In genomic region chr11:76807206-76807875, GRCh38 we compare ENCODE assay signal across 8 cellular contexts. TPM values are rescaled to one million over a fixed set of nuclear protein-coding genes. Genes with fewer than 3 reads are reported as not detected.
DNase-seq lines count a peak whose midpoint lies in the region; ATAC-seq, FAIRE-seq and TF ChIP-seq lines count a peak whose summit lies in the region.

No MANE protein-coding gene starts in this region.

- ATAC-seq in stimulated activated naive B cell treated with anti-CD40 and anti-IgM and Interleukin-4, amounts not matched to agents 10 μg/mL and 1 μg/mL and 100 μg/mL, for 72 hours (replicated peaks): peak; percentile 79 to 80
- no peak for ATAC-seq in GM18868 (IDR thresholded peaks at IDR 0.05; ENCODE audit: unreplicated experiment)

- no peak for FAIRE-seq in D721Med (lab: Jason Lieb, UNC)

- TF ChIP-seq POLR2A in erythroblast (IDR thresholded peaks at IDR 0.05; ENCODE audit: low read length): no peak

- no peak overlapping the region for H2AFZ ChIP-seq in OCI-LY7 (ENCODE audit: low read length)

- no peaks in the 10 kb centered on the region for H3K9me2 ChIP-seq in OCI-LY7 (ENCODE audit: insufficient read depth, low read length)

- peak; percentile 83 for TF ChIP-seq CTCF in D721Med (IDR thresholded peaks at IDR 0.05; ENCODE audit: insufficient read depth, missing control alignments)
- peak; percentile 59 for TF ChIP-seq CTCF in HL-60 (IDR thresholded peaks at IDR 0.05; ENCODE audit: insufficient read depth, low read length)
- peak; percentile 87 for TF ChIP-seq CTCF in OCI-LY7 (conservative IDR thresholded peaks at IDR 0.05; ENCODE audit: low read length)

- no peak overlapping the region for H3K4me2 ChIP-seq in OCI-LY7 (ENCODE audit: low read length)

- no peak overlapping the region for H3K27ac ChIP-seq in HL-60 (replicated peaks)
- H3K27ac ChIP-seq in OCI-LY7 (ENCODE audit: low read depth, low read length, poor library complexity, severe bottlenecking): no peak overlapping the region

- H3K4me3 Mint-ChIP-seq in stimulated activated naive B cell treated with anti-CD40 and anti-IgM and Interleukin-4, amounts not matched to agents 10 μg/mL and 1 μg/mL and 100 μg/mL, for 72 hours: no peak overlapping the region

- H3K4me1 ChIP-seq in OCI-LY7 (ENCODE audit: insufficient read depth, low read length, poor library complexity, severe bottlenecking): no peaks in the 10 kb centered on the region

- DNase-seq in D721Med (ENCODE audit: insufficient read length, low spot score) (peak; percentile 72), HL-60 (ENCODE audit: low read depth in 1 of 2, low spot score in 1 of 2) (peak; percentile 61 to 76), OCI-LY7 (ENCODE audit: low spot score) (peak; percentile 69), erythroblast (lab: John Stamatoyannopoulos, UW) (peak; percentile 86 to 92), myocyte (ENCODE audit: low read depth) (peak; percentile 73)
- peak; percentile 67 for DNase-seq in activated CD8-positive, alpha-beta memory T cell treated with anti-CD3 and anti-CD28 coated beads, Interleukin-2, amount 50 U/mL, for 4 hours
- DNase-seq in stimulated activated naive B cell treated with anti-CD40 and anti-IgM and Interleukin-4, amounts not matched to agents 10 μg/mL and 1 μg/mL and 100 μg/mL, for 72 hours: peak; percentile 46

- no peaks in the 10 kb centered on the region for H3K9me3 Mint-ChIP-seq in stimulated activated naive B cell treated with anti-CD40 and anti-IgM and Interleukin-4, amounts not matched to agents 10 μg/mL and 1 μg/mL and 100 μg/mL, for 72 hours

- intact Hi-C loops in OCI-LY7 (cut with micrococcal nuclease; ENCODE audit: unreplicated experiment): loop anchor here (2.0 kb wide), 1 partner anchor 283 kb away; no protein-coding TSS in a partner anchor

- no peaks in the 10 kb centered on the region for H4K20me1 ChIP-seq in OCI-LY7 (ENCODE audit: insufficient read depth, low read length)

- peaks cover 39 to 59% of the 10 kb centered on the region in 2 donors for H3K27me3 Mint-ChIP-seq in stimulated activated naive B cell treated with anti-CD40 and anti-IgM and Interleukin-4, amounts not matched to agents 10 μg/mL and 1 μg/mL and 100 μg/mL, for 72 hours

- H3K4me3 ChIP-seq in HL-60 (replicated peaks; ENCODE audit: insufficient read depth, low read length) (no peak overlapping the region), OCI-LY7 (ENCODE audit: low read depth, low read length, poor library complexity, severe bottlenecking) (no peak overlapping the region)

- CTCF ChIA-PET in OCI-LY7 (lab: Charles Lee; ENCODE audit: unreplicated experiment): no interaction called here

- no peaks in the 10 kb centered on the region for H3K36me3 ChIP-seq in OCI-LY7 (ENCODE audit: insufficient read depth, low read length)

- peaks cover 6 to 12% of the 10 kb centered on the region in 2 donors for H3K4me1 Mint-ChIP-seq in stimulated activated naive B cell treated with anti-CD40 and anti-IgM and Interleukin-4, amounts not matched to agents 10 μg/mL and 1 μg/mL and 100 μg/mL, for 72 hours

- no peaks in the 10 kb centered on the region for H3K9me3 ChIP-seq in OCI-LY7 (ENCODE audit: low read length)

- no peak overlapping the region for H3K27ac Mint-ChIP-seq in stimulated activated naive B cell treated with anti-CD40 and anti-IgM and Interleukin-4, amounts not matched to agents 10 μg/mL and 1 μg/mL and 100 μg/mL, for 72 hours

- BruUV-seq in OCI-LY7 (replicated peaks; lab: Mats Ljungman, UMichigan): no TSS peak

- POLR2A ChIA-PET in OCI-LY7 (lab: Charles Lee): interaction anchor here (1.0 kb wide), 1 partner anchor 111 kb away, joined by 3 read pairs; no protein-coding TSS in a partner anchor

- H3K79me2 ChIP-seq in OCI-LY7 (ENCODE audit: insufficient read depth, low read depth, low read length): no peaks in the 10 kb centered on the region

- no peaks in the 10 kb centered on the region for H3K36me3 Mint-ChIP-seq in stimulated activated naive B cell treated with anti-CD40 and anti-IgM and Interleukin-4, amounts not matched to agents 10 μg/mL and 1 μg/mL and 100 μg/mL, for 72 hours

- no peaks in the 10 kb centered on the region for H3K27me3 ChIP-seq in HL-60 (ENCODE audit: insufficient read depth, poor library complexity, severe bottlenecking)

RNA-seq across cellular contexts. Expression of gene TSKU, which starts 24.2 kb away (rescaled TPM):
- total RNA-seq in OCI-LY7 (2014; rRNA removed; shearing (Covaris generic)): 1.5 and 1.8 TPM in 2 replicates
- total RNA-seq in OCI-LY7 (2022): 1.3 and 1.8 TPM in 2 replicates
- 14.8 and 15.5 TPM in 2 replicates for total RNA-seq in myocyte
- polyA plus RNA-seq in myocyte (2012): 38.9 TPM

RNA-seq across cellular contexts. Expression of gene ACER3, which starts 53.4 kb away (rescaled TPM):
- total RNA-seq in OCI-LY7 (2014; rRNA removed; shearing (Covaris generic)): 3.0 and 3.8 TPM in 2 replicates
- total RNA-seq in OCI-LY7 (2022) (10.1 and 12.2 TPM in 2 replicates), myocyte (4.4 and 7.0 TPM in 2 replicates)
- 3.2 TPM for polyA plus RNA-seq in myocyte (2012)
